1 cellular context compared by ENCODE assay signal in the genomic region with DNA sequence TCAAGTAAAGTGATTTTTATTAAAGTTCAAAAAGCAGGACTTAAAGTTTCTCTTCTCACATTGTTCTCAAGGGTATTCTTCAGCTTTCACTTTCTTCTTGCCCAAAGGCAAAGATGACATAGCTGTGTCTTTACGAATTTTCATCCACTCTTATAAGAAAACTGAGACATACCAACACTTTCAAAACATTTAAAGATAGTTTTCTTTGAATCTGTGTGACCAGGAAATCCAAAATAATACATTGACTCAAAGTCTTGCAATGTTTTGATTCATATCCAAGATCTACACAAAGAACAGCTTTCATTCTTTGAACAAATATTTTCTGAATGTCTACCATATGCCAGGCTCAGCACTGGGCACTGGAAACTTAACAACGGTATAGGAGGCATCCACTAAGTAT.
TF ChIP-seq lines count a peak whose summit lies in the region.

No MANE protein-coding gene starts in this region.

TF ChIP-seq in GM23338, 12 proteins besides CTCF, POLR2A, EP300 and RAD21 (continued from another document):
- TF ChIP-seq, protein P1, sequence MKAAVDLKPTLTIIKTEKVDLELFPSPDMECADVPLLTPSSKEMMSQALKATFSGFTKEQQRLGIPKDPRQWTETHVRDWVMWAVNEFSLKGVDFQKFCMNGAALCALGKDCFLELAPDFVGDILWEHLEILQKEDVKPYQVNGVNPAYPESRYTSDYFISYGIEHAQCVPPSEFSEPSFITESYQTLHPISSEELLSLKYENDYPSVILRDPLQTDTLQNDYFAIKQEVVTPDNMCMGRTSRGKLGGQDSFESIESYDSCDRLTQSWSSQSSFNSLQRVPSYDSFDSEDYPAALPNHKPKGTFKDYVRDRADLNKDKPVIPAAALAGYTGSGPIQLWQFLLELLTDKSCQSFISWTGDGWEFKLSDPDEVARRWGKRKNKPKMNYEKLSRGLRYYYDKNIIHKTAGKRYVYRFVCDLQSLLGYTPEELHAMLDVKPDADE (IDR thresholded peaks at IDR 0.05) = no peak
- TF ChIP-seq, protein P2, sequence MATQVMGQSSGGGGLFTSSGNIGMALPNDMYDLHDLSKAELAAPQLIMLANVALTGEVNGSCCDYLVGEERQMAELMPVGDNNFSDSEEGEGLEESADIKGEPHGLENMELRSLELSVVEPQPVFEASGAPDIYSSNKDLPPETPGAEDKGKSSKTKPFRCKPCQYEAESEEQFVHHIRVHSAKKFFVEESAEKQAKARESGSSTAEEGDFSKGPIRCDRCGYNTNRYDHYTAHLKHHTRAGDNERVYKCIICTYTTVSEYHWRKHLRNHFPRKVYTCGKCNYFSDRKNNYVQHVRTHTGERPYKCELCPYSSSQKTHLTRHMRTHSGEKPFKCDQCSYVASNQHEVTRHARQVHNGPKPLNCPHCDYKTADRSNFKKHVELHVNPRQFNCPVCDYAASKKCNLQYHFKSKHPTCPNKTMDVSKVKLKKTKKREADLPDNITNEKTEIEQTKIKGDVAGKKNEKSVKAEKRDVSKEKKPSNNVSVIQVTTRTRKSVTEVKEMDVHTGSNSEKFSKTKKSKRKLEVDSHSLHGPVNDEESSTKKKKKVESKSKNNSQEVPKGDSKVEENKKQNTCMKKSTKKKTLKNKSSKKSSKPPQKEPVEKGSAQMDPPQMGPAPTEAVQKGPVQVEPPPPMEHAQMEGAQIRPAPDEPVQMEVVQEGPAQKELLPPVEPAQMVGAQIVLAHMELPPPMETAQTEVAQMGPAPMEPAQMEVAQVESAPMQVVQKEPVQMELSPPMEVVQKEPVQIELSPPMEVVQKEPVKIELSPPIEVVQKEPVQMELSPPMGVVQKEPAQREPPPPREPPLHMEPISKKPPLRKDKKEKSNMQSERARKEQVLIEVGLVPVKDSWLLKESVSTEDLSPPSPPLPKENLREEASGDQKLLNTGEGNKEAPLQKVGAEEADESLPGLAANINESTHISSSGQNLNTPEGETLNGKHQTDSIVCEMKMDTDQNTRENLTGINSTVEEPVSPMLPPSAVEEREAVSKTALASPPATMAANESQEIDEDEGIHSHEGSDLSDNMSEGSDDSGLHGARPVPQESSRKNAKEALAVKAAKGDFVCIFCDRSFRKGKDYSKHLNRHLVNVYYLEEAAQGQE (IDR thresholded peaks at IDR 0.05; ENCODE audit: unreplicated experiment) = no peak
- TF ChIP-seq CREB1 (CRISPR knock-in tag; IDR thresholded peaks at IDR 0.05; ENCODE audit: low read depth) = no peak
TF ChIP-seq in GM23338: peak in this region for 0.
